8 cellular contexts compared by ENCODE assay signal in the genomic region with DNA sequence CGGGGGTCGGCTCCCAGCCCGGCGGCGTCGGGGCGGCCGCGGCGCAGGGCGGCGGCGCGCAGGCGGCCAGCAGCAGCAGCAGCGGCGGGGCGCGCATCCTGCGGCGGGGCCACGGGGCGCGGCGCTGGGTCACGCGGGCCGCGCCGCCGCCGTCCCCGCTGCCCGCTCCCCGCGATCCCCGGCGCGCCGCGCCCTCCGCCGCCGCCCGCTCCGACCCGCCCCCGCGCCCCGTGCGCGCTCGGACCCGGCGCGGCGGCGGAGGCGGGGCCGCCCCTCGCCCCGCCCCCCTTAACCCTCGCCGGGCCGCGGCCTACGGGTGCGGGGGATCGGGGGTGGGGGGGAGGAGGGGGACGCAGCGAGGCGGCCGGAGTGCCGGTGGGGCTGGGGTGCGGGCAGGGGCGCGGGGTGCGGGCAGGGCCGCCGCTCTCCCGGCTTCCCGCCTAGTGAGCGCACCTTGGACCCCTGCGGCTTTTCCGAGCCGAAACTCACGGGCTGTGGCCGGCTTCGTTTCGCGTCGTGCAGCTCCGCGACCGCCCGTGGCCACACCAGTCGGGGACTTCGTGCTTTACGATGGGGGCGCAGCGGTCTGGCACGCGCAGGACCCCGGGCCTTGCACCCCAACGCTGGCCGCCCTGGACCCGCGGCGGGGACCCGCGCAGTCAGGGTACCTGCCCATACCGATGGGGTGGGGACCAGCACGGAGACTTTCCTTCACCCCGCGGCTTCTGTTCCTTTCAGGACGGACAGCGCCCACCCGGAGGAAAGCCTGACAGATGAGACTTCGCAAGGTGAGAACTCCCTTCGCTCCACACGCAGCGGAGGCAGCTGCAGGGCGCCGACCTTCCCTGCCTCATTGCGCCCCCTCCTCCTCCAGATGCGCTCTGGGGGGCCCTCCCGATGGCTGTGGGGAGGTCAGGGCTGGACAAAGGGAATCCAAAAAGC. TPM values are rescaled to one million over a fixed set of nuclear protein-coding genes. Genes with fewer than 3 reads are reported as not detected.
A peak's percentile ranks its signal among the peaks of the same experiment; 100 is the strongest.
DNase-seq lines count a peak whose midpoint lies in the region; ATAC-seq and TF ChIP-seq lines count a peak whose summit lies in the region.

A gene (minus strand): TSS at position 217 of the 942 bp plus-strand sequence. CDS start 120 bp downstream, at position 97.

- no peak within 1 kb of the TSS for H4K5ac ChIP-seq in mesendoderm (ENCODE audit: low read length)

- no peak within 1 kb of the TSS for H2BK15ac ChIP-seq in mesendoderm (replicated peaks; ENCODE audit: low read depth)

- no peak within 1 kb of the TSS for H3K23ac ChIP-seq in mesendoderm (ENCODE audit: low read length)

- no peaks in the 10 kb centered on the region for H3K79me2 ChIP-seq in mesendoderm (ENCODE audit: control insufficient read depth, insufficient read depth, low read length)

- DNase-seq in AG10803 (ENCODE audit: low read depth): no peak
- DNase-seq in HFF-Myc (ENCODE audit: extremely low read depth, low read depth): no peak
- DNase-seq in cardiac fibroblast (ENCODE audit: low read depth in 2 of 2): no peak
- DNase-seq in mesendoderm: no peak
- no peak for DNase-seq in NCI-H1092 (lab: John Stamatoyannopoulos, UW)
- DNase-seq in T1000 (lab: John Stamatoyannopoulos, UW): no peak

- H4K8ac ChIP-seq in mesendoderm (ENCODE audit: low read depth, low read length): no peak within 1 kb of the TSS

- H3K4me3 ChIP-seq in AG10803 (ENCODE audit: low read length) (peak within 1 kb of the TSS; percentile 47), HFF-Myc (replicated peaks; ENCODE audit: low read depth, low read length) (peak within 1 kb of the TSS; percentile 20; the same call in 1 of the 2 replicates), cardiac fibroblast (replicated peaks in 1 of 2; ENCODE audit: low read depth in 2 of 2, low read length in 2 of 2) (peak within 1 kb of the TSS; percentile 42 to 47), mesendoderm (ENCODE audit: low read length) (no peak within 1 kb of the TSS)

- peak within 1 kb of the TSS; percentile 36 for H3K4me2 ChIP-seq in mesendoderm (ENCODE audit: low read length)

- no peak within 1 kb of the TSS for H3K4ac ChIP-seq in mesendoderm (ENCODE audit: low read depth, low read length)

- H3K27ac ChIP-seq in mesendoderm (ENCODE audit: low read depth, low read length): no peak within 1 kb of the TSS

- no peaks in the 10 kb centered on the region for H3K79me1 ChIP-seq in mesendoderm (ENCODE audit: low read length)

- no peaks in the 10 kb centered on the region for H3K4me1 ChIP-seq in mesendoderm (ENCODE audit: control insufficient read depth, low read depth, low read length)

- peak within 1 kb of the TSS; percentile 73 for H3K56ac ChIP-seq in mesendoderm (ENCODE audit: low read length)

- WGBS in mesendoderm (ENCODE audit: extremely low coverage, insufficient coverage, low lambda C conversion rate): no CpG with 5 or more reads among the region's 127 CpGs

- ATAC-seq in HG03039 (IDR thresholded peaks at IDR 0.05; ENCODE audit: unreplicated experiment) (no peak), HG02938 (IDR thresholded peaks at IDR 0.05; ENCODE audit: unreplicated experiment) (no peak)

- H2AK5ac ChIP-seq in mesendoderm (ENCODE audit: low read length): no peak within 1 kb of the TSS

- TF ChIP-seq CTCF in AG10803 (conservative IDR thresholded peaks at IDR 0.05; ENCODE audit: low read length): no peak
- TF ChIP-seq CTCF in HFF-Myc (IDR thresholded peaks at IDR 0.05; ENCODE audit: low read depth, low read length, missing control alignments): no peak
- TF ChIP-seq CTCF in cardiac fibroblast (IDR thresholded peaks at IDR 0.05; ENCODE audit: low read depth, low read length): no peak

- H2BK120ac ChIP-seq in mesendoderm (ENCODE audit: low read depth, low read length): no peak within 1 kb of the TSS

- peak within 1 kb of the TSS; percentile 24 for H3K9ac ChIP-seq in mesendoderm (ENCODE audit: low read length)

- H3K36me3 ChIP-seq in mesendoderm (ENCODE audit: control insufficient read depth, insufficient read depth, low read length): no peaks in the 10 kb centered on the region

- H2BK5ac ChIP-seq in mesendoderm (ENCODE audit: low read length): no peak within 1 kb of the TSS

- H3K27me3 ChIP-seq in mesendoderm (ENCODE audit: insufficient read depth, low read length, poor library complexity): peaks cover 14% of the 10 kb centered on the region

- H3K18ac ChIP-seq in mesendoderm (ENCODE audit: low read length): no peak within 1 kb of the TSS

RNA-seq across cellular contexts. Expression of the gene that starts here (rescaled TPM):
- polyA plus RNA-seq in mesendoderm (2013, experiment 1 of 2): 3.8 TPM
- polyA plus RNA-seq in mesendoderm (2013, experiment 2 of 2): 4.0 TPM
